ENCODE assay signal across 17 cellular contexts in the genomic region with DNA sequence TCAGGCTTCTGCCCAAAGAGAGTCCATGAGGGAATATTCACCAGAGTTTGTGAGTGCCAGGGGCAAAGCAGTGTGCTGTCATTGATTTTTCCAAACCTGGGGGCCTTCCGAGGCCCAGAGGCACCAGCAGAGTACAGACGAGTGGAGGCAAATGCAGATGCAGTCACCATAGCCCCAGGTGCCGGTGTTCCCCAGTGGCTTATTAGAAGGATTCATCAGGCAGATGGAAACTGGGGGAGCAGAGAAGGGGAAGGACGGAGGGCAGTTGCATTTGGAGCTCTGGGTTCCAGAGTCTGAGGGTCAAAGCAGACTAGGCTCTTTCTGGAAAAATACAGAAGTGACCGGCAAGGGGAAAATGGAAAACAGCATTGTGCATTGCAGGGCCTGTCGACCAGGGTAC.
"Had no signal": no experiment of that assay in that cellular context is flagged by ENCODE, and none has a peak within 500 bp of the region (broad histone marks: within the 10 kb centered on the region; RNA-seq: fewer than 3 reads in every experiment).

No MANE protein-coding gene starts in this region.

- H3K9me3 Mint-ChIP-seq: activated CD8-positive, alpha-beta T cell treated with anti-CD3 and anti-CD28 coated beads for 36 hours; activated T-cell treated with anti-CD3 and anti-CD28 coated beads, Interleukin-2, amount 50 U/mL, for 24 hours; activated T-helper 1 cell treated with anti-CD3 and anti-CD28 coated beads, Interleukin-12 subunit alpha, Interleukin-12 subunit beta, Interleukin-2, Interleukin-4 antibody, amounts not matched to agents 30 ng/mL and 10 ng/mL and 1 ng/mL, durations not matched to agents 14 hours and 24 hours and 36 hours; T-helper 1 cell treated with Interleukin-12 subunit alpha and Interleukin-12 subunit beta and Interleukin-4 antibody, amounts not matched to agents 30 μg/mL and 1 μg/mL, for 36 hours had no signal

- H3K36me3 Mint-ChIP-seq: activated naive CD8-positive, alpha-beta T cell had no signal

- DNase-seq: activated CD4-positive, alpha-beta T cell treated with anti-CD3 and anti-CD28 coated beads for 4 hours; activated CD8-positive, alpha-beta T cell treated with anti-CD3 and anti-CD28 coated beads for 36 hours; activated effector memory CD4-positive, alpha-beta T cell treated with Interleukin-2 at 50 U/mL for 16 hours; activated naive CD4-positive, alpha-beta T cell treated with Interleukin-2 at 50 U/mL for 16 hours; activated T-cell treated with anti-CD3 and anti-CD28 coated beads, Interleukin-2, amount 50 U/mL, for 24 hours; caudate nucleus; MG63; NCI-H1105; NCI-H146; NCI-H187 treated with DMSO at 0.1 percent for 48 hours; NCI-H345; NCI-H510A; Peyer's patch; SHP77 had no signal

- H3K27ac Mint-ChIP-seq: activated CD8-positive, alpha-beta T cell treated with anti-CD3 and anti-CD28 coated beads for 36 hours; activated naive CD8-positive, alpha-beta T cell; activated T-cell treated with anti-CD3 and anti-CD28 coated beads, Interleukin-2, amount 50 U/mL, for 24 hours; activated T-helper 1 cell treated with anti-CD3 and anti-CD28 coated beads, Interleukin-12 subunit alpha, Interleukin-12 subunit beta, Interleukin-2, Interleukin-4 antibody, amounts not matched to agents 30 ng/mL and 10 ng/mL and 1 ng/mL, durations not matched to agents 14 hours and 24 hours and 36 hours; T-helper 1 cell treated with Interleukin-12 subunit alpha and Interleukin-12 subunit beta and Interleukin-4 antibody, amounts not matched to agents 30 μg/mL and 1 μg/mL, for 36 hours had no signal

- H3K4me3 Mint-ChIP-seq: activated CD8-positive, alpha-beta T cell treated with anti-CD3 and anti-CD28 coated beads for 36 hours; activated naive CD8-positive, alpha-beta T cell; activated T-cell treated with anti-CD3 and anti-CD28 coated beads, Interleukin-2, amount 50 U/mL, for 24 hours; activated T-helper 1 cell treated with anti-CD3 and anti-CD28 coated beads, Interleukin-12 subunit alpha, Interleukin-12 subunit beta, Interleukin-2, Interleukin-4 antibody, amounts not matched to agents 30 ng/mL and 10 ng/mL and 1 ng/mL, durations not matched to agents 14 hours and 24 hours and 36 hours; T-helper 1 cell treated with Interleukin-12 subunit alpha and Interleukin-12 subunit beta and Interleukin-4 antibody, amounts not matched to agents 30 μg/mL and 1 μg/mL, for 36 hours had no signal
